In the genomic region with DNA sequence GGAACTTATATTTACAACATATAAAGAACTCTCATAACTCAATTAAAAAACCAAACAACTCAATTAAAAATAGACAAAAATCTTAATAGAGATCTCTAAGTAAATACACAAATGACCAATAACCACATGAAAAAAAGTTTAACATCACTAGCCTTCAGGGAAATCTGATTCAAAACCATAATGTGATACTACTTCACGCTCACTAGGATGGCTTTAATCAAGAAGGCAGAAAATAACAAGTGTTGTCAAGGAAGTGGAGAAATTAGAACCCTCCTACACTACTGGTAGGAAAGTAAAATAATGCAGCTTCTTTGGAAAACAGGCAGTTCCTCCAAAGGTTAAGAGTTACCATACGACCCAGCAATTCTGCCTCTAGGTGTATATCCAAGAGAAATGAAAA, we compare ENCODE assay signal across 17 cellular contexts. TPM values are rescaled to one million over a fixed set of nuclear protein-coding genes. Genes with fewer than 3 reads are reported as not detected.
DNase-seq lines count a peak whose midpoint lies in the region; ATAC-seq, FAIRE-seq and TF ChIP-seq lines count a peak whose summit lies in the region.
"Had no signal": no experiment of that assay in that cellular context is flagged by ENCODE, and none has a peak within 500 bp of the region (broad histone marks: within the 10 kb centered on the region; RNA-seq: fewer than 3 reads in every experiment).

No MANE protein-coding gene starts in this region.

- TF ChIP-seq RAD21 in HepG2 (CRISPR knock-in tag; IDR thresholded peaks at IDR 0.05): no peak

- H3K36me3 Mint-ChIP-seq in immature natural killer cell: no peaks in the 10 kb centered on the region
- peaks cover 82% of the 10 kb centered on the region for H3K36me3 Mint-ChIP-seq in stimulated activated effector memory CD8-positive, alpha-beta T cell treated with anti-CD3 and anti-CD28 coated beads, Interleukin-12 subunit alpha, Interleukin-12 subunit beta, amount 100 ng/mL, for 72 hours
- H3K36me3 Mint-ChIP-seq in natural killer cell treated with Interleukin-12 subunit alpha and Interleukin-12 subunit beta and Interleukin-15 and Interleukin-18, amount 100 ng/mL, for 72 hours: no peaks in the 10 kb centered on the region

- peaks cover 82 to 93% of the 10 kb centered on the region in 2 donors for H3K4me1 Mint-ChIP-seq in immature natural killer cell
- H3K4me1 Mint-ChIP-seq in stimulated activated effector memory CD8-positive, alpha-beta T cell treated with anti-CD3 and anti-CD28 coated beads, Interleukin-12 subunit alpha, Interleukin-12 subunit beta, amount 100 ng/mL, for 72 hours: peaks cover 76% of the 10 kb centered on the region
- peaks cover 51 to 55% of the 10 kb centered on the region in 2 donors for H3K4me1 Mint-ChIP-seq in natural killer cell treated with Interleukin-12 subunit alpha and Interleukin-12 subunit beta and Interleukin-15 and Interleukin-18, amount 100 ng/mL, for 72 hours (ENCODE audit: low read depth in 2 of 2)

- TF ChIP-seq EP300 in HepG2 (IDR thresholded peaks at IDR 0.05; ENCODE audit: low read depth in 2 of 2, low read length in 2 of 2) (no peak), HepG2 (CRISPR knock-in tag; IDR thresholded peaks at IDR 0.05; ENCODE audit: borderline replicate concordance) (no peak)

- peaks cover 96% of the 10 kb centered on the region for H3K79me2 ChIP-seq in HepG2 (ENCODE audit: insufficient read depth, low read length)

- H3K4me1 ChIP-seq in HepG2 (ENCODE audit: insufficient read depth, low read length) (peaks cover 59% of the 10 kb centered on the region), right lobe of liver (peaks cover 0 to 52% (median 13%) of the 10 kb centered on the region in 4 donors)

- TF ChIP-seq POLR2A in HepG2 (IDR thresholded peaks at IDR 0.05; ENCODE audit: insufficient read depth in 1 of 2, low read depth in 2 of 2, low read length in 2 of 2) (no peak), right lobe of liver (IDR thresholded peaks at IDR 0.05) (no peak)

- peak overlapping the region in 5 of 6 donors; percentile 28 to 83 (median 50) for H3K27ac Mint-ChIP-seq in immature natural killer cell
- peak overlapping the region; percentile 48 for H3K27ac Mint-ChIP-seq in stimulated activated effector memory CD8-positive, alpha-beta T cell treated with anti-CD3 and anti-CD28 coated beads, Interleukin-12 subunit alpha, Interleukin-12 subunit beta, amount 100 ng/mL, for 72 hours
- H3K27ac Mint-ChIP-seq in natural killer cell treated with Interleukin-12 subunit alpha and Interleukin-12 subunit beta and Interleukin-15 and Interleukin-18, amount 100 ng/mL, for 72 hours: no peak overlapping the region
- H3K27ac Mint-ChIP-seq: GM23338 had no signal

- H3K36me3 ChIP-seq in HepG2 (replicated peaks in 1 of 2; ENCODE audit: control insufficient read depth in 1 of 2, insufficient read depth in 2 of 2, low read length in 2 of 2): peaks cover 6 to 18% of the 10 kb centered on the region in 2 experiments; a peak in 4 of 5 replicates
- peaks cover 0 to 14% (median 0%) of the 10 kb centered on the region in 4 donors for H3K36me3 ChIP-seq in right lobe of liver

- H3K4me3 Mint-ChIP-seq in immature natural killer cell: no peak overlapping the region
- H3K4me3 Mint-ChIP-seq in stimulated activated effector memory CD8-positive, alpha-beta T cell treated with anti-CD3 and anti-CD28 coated beads, Interleukin-12 subunit alpha, Interleukin-12 subunit beta, amount 100 ng/mL, for 72 hours: no peak overlapping the region
- H3K4me3 Mint-ChIP-seq in natural killer cell treated with Interleukin-12 subunit alpha and Interleukin-12 subunit beta and Interleukin-15 and Interleukin-18, amount 100 ng/mL, for 72 hours: no peak overlapping the region
- H3K4me3 Mint-ChIP-seq: GM23338 had no signal

- intact Hi-C loops in HepG2 (cut with micrococcal nuclease; ENCODE audit: unreplicated experiment) (no loop called here), right lobe of liver (cut with DNase I) (no loop called here)

- CTCF ChIA-PET in HepG2 (lab: Yijun Ruan, JAX; ENCODE audit: low intra/inter-chr PET ratio, low total read pairs): no interaction called here

- no peak overlapping the region for H3K4me3 ChIP-seq in HepG2 (replicated peaks in 1 of 3; ENCODE audit: insufficient read depth in 1 of 3, low read depth in 2 of 3, low read length in 3 of 3)
- no peak overlapping the region for H3K4me3 ChIP-seq in right lobe of liver
- H3K4me3 ChIP-seq in LNCaP clone FGC (ENCODE audit: low read depth, low read length): no peak overlapping the region
- H3K4me3 ChIP-seq: BLaER1 treated with 17β-estradiol and CSF1 and Interleukin-3, amounts not matched to agents 10 nM and 100 nM; GM23338 had no signal

- peaks cover 0 to 4% (median 2%) of the 10 kb centered on the region in 3 donors for H3K27me3 Mint-ChIP-seq in immature natural killer cell (ENCODE audit: low read depth in 3 of 3)
- H3K27me3 Mint-ChIP-seq in natural killer cell treated with Interleukin-12 subunit alpha and Interleukin-12 subunit beta and Interleukin-15 and Interleukin-18, amount 100 ng/mL, for 72 hours: no peaks in the 10 kb centered on the region
- H3K27me3 Mint-ChIP-seq: CD4-positive, alpha-beta memory T cell had no signal

- no peak for TF ChIP-seq CTCF in HepG2 (CRISPR knock-in tag; IDR thresholded peaks at IDR 0.05)
- no peak for TF ChIP-seq CTCF in right lobe of liver (IDR thresholded peaks at IDR 0.05)
- no peak for TF ChIP-seq CTCF in LNCaP clone FGC (IDR thresholded peaks at IDR 0.05; ENCODE audit: control insufficient read depth, extremely low read depth, insufficient read depth)

- H3K27ac ChIP-seq in HepG2 (ENCODE audit: extremely low read length, insufficient read depth, low read length) (no peak overlapping the region), right lobe of liver (no peak overlapping the region)
- H3K27ac ChIP-seq: BLaER1 treated with 17β-estradiol and CSF1 and Interleukin-3, amounts not matched to agents 10 nM and 100 nM had no signal

- WGBS in HepG2 (ENCODE audit: low lambda C conversion rate): 99% methylated on average over 2 of the region's 2 CpGs
- WGBS in right lobe of liver (ENCODE audit: insufficient coverage, low coverage, low lambda C conversion rate, missing lambda C conversion rate): 79% methylated on average over 2 of the region's 2 CpGs

- no peak for ATAC-seq in HepG2
- no peak for ATAC-seq in right lobe of liver
- no peak for ATAC-seq in stimulated activated effector memory CD8-positive, alpha-beta T cell treated with anti-CD3 and anti-CD28 coated beads, Interleukin-12 subunit alpha, Interleukin-12 subunit beta, amount 100 ng/mL, for 72 hours
- no peak for ATAC-seq in natural killer cell treated with Interleukin-12 subunit alpha and Interleukin-12 subunit beta and Interleukin-15 and Interleukin-18, amount 100 ng/mL, for 72 hours
- ATAC-seq: GM23338 had no signal

- H3K4me2 ChIP-seq in HepG2 (ENCODE audit: low read depth, low read length): no peak overlapping the region
- H3K4me2 ChIP-seq: GM23338 had no signal

- POLR2A ChIA-PET in HepG2 (lab: Yijun Ruan, JAX): no interaction called here

- no TSS peak for BruUV-seq in HepG2 (replicated peaks; lab: Mats Ljungman, UMichigan)

- H2AFZ ChIP-seq in HepG2 (ENCODE audit: low read length): no peak overlapping the region
- H2AFZ ChIP-seq: GM23338 had no signal

- in situ Hi-C loops in HepG2 (cut with HindIII; ENCODE audit: extremely low pct_ligation_motif_present, low pct_unique_long_range_greater_than_20kb): no loop called here

- H3K9me3 ChIP-seq in HepG2 (ENCODE audit: low read length) (no peaks in the 10 kb centered on the region), right lobe of liver (no peaks in the 10 kb centered on the region)
- H3K9me3 ChIP-seq: BLaER1 treated with 17β-estradiol and CSF1 and Interleukin-3, amounts not matched to agents 10 nM and 100 nM; Caco-2 had no signal

- no peak for FAIRE-seq in HepG2 (lab: Jason Lieb, UNC)
- FAIRE-seq: GM12892 had no signal

- no peak overlapping the region for H3K9ac ChIP-seq in HepG2 (ENCODE audit: insufficient read depth, low read depth, low read length)
- H3K9ac ChIP-seq: BLaER1 treated with 17β-estradiol and CSF1 and Interleukin-3, amounts not matched to agents 10 nM and 100 nM had no signal

- H3K27me3 ChIP-seq in HepG2 (ENCODE audit: control insufficient read depth in 1 of 2, insufficient read depth in 2 of 2, low read length in 2 of 2) (no peaks in the 10 kb centered on the region), right lobe of liver (no peaks in the 10 kb centered on the region)
- H3K27me3 ChIP-seq: BLaER1 treated with 17β-estradiol and CSF1 and Interleukin-3, amounts not matched to agents 10 nM and 100 nM had no signal

- H3K9me3 Mint-ChIP-seq in immature natural killer cell: no peaks in the 10 kb centered on the region
- no peaks in the 10 kb centered on the region for H3K9me3 Mint-ChIP-seq in stimulated activated effector memory CD8-positive, alpha-beta T cell treated with anti-CD3 and anti-CD28 coated beads, Interleukin-12 subunit alpha, Interleukin-12 subunit beta, amount 100 ng/mL, for 72 hours
- no peaks in the 10 kb centered on the region for H3K9me3 Mint-ChIP-seq in natural killer cell treated with Interleukin-12 subunit alpha and Interleukin-12 subunit beta and Interleukin-15 and Interleukin-18, amount 100 ng/mL, for 72 hours
- H3K9me3 Mint-ChIP-seq: CD4-positive, alpha-beta memory T cell; GM23338 had no signal

- DNase-seq in HepG2 (ENCODE audit: low spot score): no peak
- DNase-seq in right lobe of liver: no peak
- DNase-seq in LNCaP clone FGC (ENCODE audit: low read depth): peak; percentile 75
- DNase-seq in immature natural killer cell: no peak
- DNase-seq in stimulated activated effector memory CD8-positive, alpha-beta T cell treated with anti-CD3 and anti-CD28 coated beads, Interleukin-12 subunit alpha, Interleukin-12 subunit beta, amount 100 ng/mL, for 72 hours (ENCODE audit: low spot score in 2 of 2): no peak
- no peak for DNase-seq in natural killer cell treated with Interleukin-12 subunit alpha and Interleukin-12 subunit beta and Interleukin-15 and Interleukin-18, amount 100 ng/mL, for 72 hours (ENCODE audit: low spot score)
- no peak for DNase-seq in activated gamma-delta T cell (lab: John Stamatoyannopoulos, UW)
- DNase-seq in Kasumi-1 (lab: John Stamatoyannopoulos, UW): no peak
- DNase-seq: ACHN; Caco-2; CD4-positive, alpha-beta memory T cell; DND-41; GDM1; H7 had no signal

- H4K20me1 ChIP-seq in HepG2 (ENCODE audit: insufficient read depth, low read length): peaks cover 9% of the 10 kb centered on the region; the same call in 1 of the 2 replicates

RNA-seq across cellular contexts. Expression of gene PHF12, which starts 8.4 kb away (rescaled TPM):
- total RNA-seq in HepG2 (2016; rRNA removed; fragmentation: Illumina TruSeq; extraction: Trizol) (9.8 and 10.0 TPM in 2 replicates), right lobe of liver (10 to 100 TPM; 13.0 to 33.1 (median 17.4) TPM)
- total RNA-seq in HepG2 (2016; cell fraction: cytosol; rRNA removed; fragmentation: Illumina TruSeq; extraction: Trizol; ENCODE audit: low read depth): 38.8 and 40.7 TPM in 2 replicates
- total RNA-seq in HepG2 (2016; cell fraction: insoluble cytoplasmic fraction; rRNA removed; fragmentation: Illumina TruSeq; extraction: Trizol): 6.6 and 12.3 TPM in 2 replicates
- total RNA-seq in HepG2 (2016; cell fraction: membrane; rRNA removed; fragmentation: Illumina TruSeq; extraction: Trizol): 20.1 and 21.2 TPM in 2 replicates
- total RNA-seq in HepG2 (2016; cell fraction: nucleus; rRNA removed; fragmentation: Illumina TruSeq; extraction: Trizol): 11.6 and 13.5 TPM in 2 replicates
- polyA plus RNA-seq in HepG2 (2011; rRNA removed) (17.1 and 23.9 TPM in 2 replicates), immature natural killer cell (10 to 100 TPM in 1 of 3 donors, 1 to 10 TPM in 2; 1.2 to 15.3 (median 3.9) TPM)
- polyA plus RNA-seq in HepG2 (2011; cell fraction: cytosol; rRNA removed): 9.0 and 10.2 TPM in 2 replicates
- polyA plus RNA-seq in HepG2 (2011; cell fraction: nucleus; rRNA removed): 40.3 and 44.7 TPM in 2 replicates
- 12.4 and 17.6 TPM in 2 replicates for polyA plus RNA-seq in HepG2 (2012)
- 2.7 and 2.8 TPM in 2 replicates for polyA plus RNA-seq in HepG2 (2016; cell fraction: cytosol; fragmentation: Illumina TruSeq; extraction: Trizol; ENCODE audit: low read depth)
- polyA plus RNA-seq in HepG2 (2016; cell fraction: insoluble cytoplasmic fraction; fragmentation: Illumina TruSeq; extraction: Trizol; ENCODE audit: low read depth): 11.3 and 15.3 TPM in 2 replicates
- polyA plus RNA-seq in HepG2 (2016; cell fraction: membrane; fragmentation: Illumina TruSeq; extraction: Trizol; ENCODE audit: low read depth): 9.9 and 10.4 TPM in 2 replicates
- 39.1 and 44.1 TPM in 2 replicates for polyA plus RNA-seq in HepG2 (2016; cell fraction: nucleus; fragmentation: Illumina TruSeq; extraction: Trizol; ENCODE audit: insufficient read depth, low read depth)
- polyA minus RNA-seq in HepG2 (2011; rRNA and poly(A)+ RNA removed; ENCODE audit: low replicate concordance): 32.1 and 43.1 TPM in 2 replicates
- polyA minus RNA-seq in HepG2 (2011; cell fraction: cytosol; rRNA and poly(A)+ RNA removed): 13.8 and 18.0 TPM in 2 replicates
- polyA minus RNA-seq in HepG2 (2011; cell fraction: nucleus; rRNA and poly(A)+ RNA removed): 23.6 and 28.2 TPM in 2 replicates
- 10 to 100 TPM; 68.0 to 72.2 TPM for total RNA-seq in natural killer cell treated with Interleukin-12 subunit alpha and Interleukin-12 subunit beta and Interleukin-15 and Interleukin-18, amount 100 ng/mL, for 72 hours

RNA-seq across cellular contexts. Expression of gene DHRS13, which starts 40.0 kb away (rescaled TPM):
- 7.6 and 12.6 TPM in 2 replicates for total RNA-seq in HepG2 (2016; rRNA removed; fragmentation: Illumina TruSeq; extraction: Trizol)
- total RNA-seq in HepG2 (2016; cell fraction: cytosol; rRNA removed; fragmentation: Illumina TruSeq; extraction: Trizol; ENCODE audit: low read depth): 3.8 and 4.4 TPM in 2 replicates
- total RNA-seq in HepG2 (2016; cell fraction: insoluble cytoplasmic fraction; rRNA removed; fragmentation: Illumina TruSeq; extraction: Trizol): 6.5 and 14.0 TPM in 2 replicates
- total RNA-seq in HepG2 (2016; cell fraction: membrane; rRNA removed; fragmentation: Illumina TruSeq; extraction: Trizol): 8.0 and 9.3 TPM in 2 replicates
- 9.7 and 11.6 TPM in 2 replicates for total RNA-seq in HepG2 (2016; cell fraction: nucleus; rRNA removed; fragmentation: Illumina TruSeq; extraction: Trizol)
- polyA plus RNA-seq in HepG2 (2011; rRNA removed): 11.8 and 14.9 TPM in 2 replicates
- 17.3 and 17.4 TPM in 2 replicates for polyA plus RNA-seq in HepG2 (2011; cell fraction: cytosol; rRNA removed)
- 8.7 and 11.2 TPM in 2 replicates for polyA plus RNA-seq in HepG2 (2011; cell fraction: nucleus; rRNA removed)
- 3.6 and 6.3 TPM in 2 replicates for polyA plus RNA-seq in HepG2 (2012)
- polyA plus RNA-seq in HepG2 (2016; cell fraction: cytosol; fragmentation: Illumina TruSeq; extraction: Trizol; ENCODE audit: low read depth): 4.0 and 5.3 TPM in 2 replicates
- 8.0 and 9.0 TPM in 2 replicates for polyA plus RNA-seq in HepG2 (2016; cell fraction: insoluble cytoplasmic fraction; fragmentation: Illumina TruSeq; extraction: Trizol; ENCODE audit: low read depth)
- polyA plus RNA-seq in HepG2 (2016; cell fraction: membrane; fragmentation: Illumina TruSeq; extraction: Trizol; ENCODE audit: low read depth): 7.0 and 7.5 TPM in 2 replicates
- 20.2 and 21.1 TPM in 2 replicates for polyA plus RNA-seq in HepG2 (2016; cell fraction: nucleus; fragmentation: Illumina TruSeq; extraction: Trizol; ENCODE audit: insufficient read depth, low read depth)
- polyA minus RNA-seq in HepG2 (2011; rRNA and poly(A)+ RNA removed; ENCODE audit: low replicate concordance): 15.0 and 24.2 TPM in 2 replicates
- 5.9 and 8.7 TPM in 2 replicates for polyA minus RNA-seq in HepG2 (2011; cell fraction: cytosol; rRNA and poly(A)+ RNA removed)
- 5.2 and 7.8 TPM in 2 replicates for polyA minus RNA-seq in HepG2 (2011; cell fraction: nucleus; rRNA and poly(A)+ RNA removed)
- total RNA-seq in right lobe of liver: 10 to 100 TPM in 3 of 6 experiments, 1 to 10 TPM in 3; 3.4 to 27.4 (median 8.8) TPM
- 10 to 100 TPM; 21.4 to 27.4 (median 22.2) TPM for polyA plus RNA-seq in immature natural killer cell
- total RNA-seq in natural killer cell treated with Interleukin-12 subunit alpha and Interleukin-12 subunit beta and Interleukin-15 and Interleukin-18, amount 100 ng/mL, for 72 hours: 10 to 100 TPM; 22.5 to 26.1 TPM

RNA-seq across cellular contexts. Expression of gene FLOT2, which starts 45.4 kb away (rescaled TPM):
- total RNA-seq in HepG2 (2016; rRNA removed; fragmentation: Illumina TruSeq; extraction: Trizol) (54.3 and 60.7 TPM in 2 replicates), right lobe of liver (100 to 1,000 TPM in 1 of 6 experiments, 10 to 100 TPM in 5; 64.9 to 131 (median 82.8) TPM)
- 21.0 and 27.1 TPM in 2 replicates for total RNA-seq in HepG2 (2016; cell fraction: cytosol; rRNA removed; fragmentation: Illumina TruSeq; extraction: Trizol; ENCODE audit: low read depth)
- 53.0 and 55.0 TPM in 2 replicates for total RNA-seq in HepG2 (2016; cell fraction: insoluble cytoplasmic fraction; rRNA removed; fragmentation: Illumina TruSeq; extraction: Trizol)
- total RNA-seq in HepG2 (2016; cell fraction: membrane; rRNA removed; fragmentation: Illumina TruSeq; extraction: Trizol): 55.4 and 58.7 TPM in 2 replicates
- total RNA-seq in HepG2 (2016; cell fraction: nucleus; rRNA removed; fragmentation: Illumina TruSeq; extraction: Trizol): 31.5 and 32.6 TPM in 2 replicates
- polyA plus RNA-seq in HepG2 (2011; rRNA removed) (54.5 and 60.6 TPM in 2 replicates), immature natural killer cell (100 to 1,000 TPM; 275 to 360 (median 296) TPM)
- polyA plus RNA-seq in HepG2 (2011; cell fraction: cytosol; rRNA removed): 66.4 and 77.9 TPM in 2 replicates
- 62.5 and 67.8 TPM in 2 replicates for polyA plus RNA-seq in HepG2 (2011; cell fraction: nucleus; rRNA removed)
- 42.3 and 50.0 TPM in 2 replicates for polyA plus RNA-seq in HepG2 (2012)
- 27.5 and 28.8 TPM in 2 replicates for polyA plus RNA-seq in HepG2 (2016; cell fraction: cytosol; fragmentation: Illumina TruSeq; extraction: Trizol; ENCODE audit: low read depth)
- polyA plus RNA-seq in HepG2 (2016; cell fraction: insoluble cytoplasmic fraction; fragmentation: Illumina TruSeq; extraction: Trizol; ENCODE audit: low read depth): 48.1 and 64.0 TPM in 2 replicates
- polyA plus RNA-seq in HepG2 (2016; cell fraction: membrane; fragmentation: Illumina TruSeq; extraction: Trizol; ENCODE audit: low read depth): 49.0 and 54.8 TPM in 2 replicates
- polyA plus RNA-seq in HepG2 (2016; cell fraction: nucleus; fragmentation: Illumina TruSeq; extraction: Trizol; ENCODE audit: insufficient read depth, low read depth): 64.4 and 67.0 TPM in 2 replicates
- 124 and 166 TPM in 2 replicates for polyA minus RNA-seq in HepG2 (2011; rRNA and poly(A)+ RNA removed; ENCODE audit: low replicate concordance)
- 35.9 and 59.2 TPM in 2 replicates for polyA minus RNA-seq in HepG2 (2011; cell fraction: cytosol; rRNA and poly(A)+ RNA removed)
- 14.0 and 19.0 TPM in 2 replicates for polyA minus RNA-seq in HepG2 (2011; cell fraction: nucleus; rRNA and poly(A)+ RNA removed)
- 10 to 100 TPM; 79.3 to 95.8 TPM for total RNA-seq in natural killer cell treated with Interleukin-12 subunit alpha and Interleukin-12 subunit beta and Interleukin-15 and Interleukin-18, amount 100 ng/mL, for 72 hours

Comparison
In these comparisons a context has a peak if more than half of its experiments do, and no peak if none do; other contexts are left out.
1. H3K27ac Mint-ChIP-seq: peak in immature natural killer cell (5 of 6) and stimulated activated effector memory CD8-positive, alpha-beta T cell treated with anti-CD3 and anti-CD28 coated beads, Interleukin-12 subunit alpha, Interleukin-12 subunit beta, amount 100 ng/mL, for 72 hours (single experiment); none in natural killer cell treated with Interleukin-12 subunit alpha and Interleukin-12 subunit beta and Interleukin-15 and Interleukin-18, amount 100 ng/mL, for 72 hours (0 of 2).